ENCODE assay signal across 11 cellular contexts in the genomic region with DNA sequence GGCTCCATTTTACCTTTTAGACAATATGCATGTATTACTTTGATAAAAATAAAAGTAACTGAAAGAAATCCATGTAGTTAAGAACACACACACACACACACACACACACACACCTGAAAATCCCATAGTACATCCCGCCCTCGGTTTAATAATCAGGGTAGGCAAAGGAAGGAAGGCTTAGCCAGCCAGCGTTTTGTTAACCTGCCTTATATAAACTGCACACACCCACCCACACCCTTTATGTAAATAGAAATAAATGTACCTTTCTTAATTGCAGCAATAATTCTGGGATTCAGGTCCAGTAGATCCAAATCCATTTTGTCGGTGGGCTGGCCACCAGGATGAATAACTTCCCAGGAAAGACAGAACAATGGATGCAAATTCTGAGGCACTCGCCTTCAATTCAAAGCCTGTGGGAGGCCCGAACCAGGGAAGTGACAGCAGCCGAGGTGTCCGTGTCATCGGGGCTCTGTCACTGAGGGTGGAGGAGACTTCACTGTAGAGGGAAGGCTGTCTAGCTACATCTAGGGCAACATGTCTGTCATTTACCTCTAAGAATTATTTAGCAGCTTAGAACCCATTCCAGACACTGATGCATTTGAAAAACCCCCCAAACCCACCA. TPM values are rescaled to one million over a fixed set of nuclear protein-coding genes. Genes with fewer than 3 reads are reported as not detected.
DNase-seq lines count a peak whose midpoint lies in the region; ATAC-seq and TF ChIP-seq lines count a peak whose summit lies in the region.
"Had no signal": no experiment of that assay in that cellular context is flagged by ENCODE, and none has a peak within 500 bp of the region (broad histone marks: within the 10 kb centered on the region; RNA-seq: fewer than 3 reads in every experiment).

No MANE protein-coding gene starts in this region.

- peak overlapping the region; percentile 97 for H3K27ac ChIP-seq in C4-2B
- H3K27ac ChIP-seq: ovary had no signal

- intact Hi-C loops in posterior vena cava (cut with DNase I) = no loop called here

- H3K36me3 Mint-ChIP-seq in neural crest cell (ENCODE audit: low read depth) = peaks cover 16% of the 10 kb centered on the region
- H3K36me3 Mint-ChIP-seq in osteocyte (ENCODE audit: unreplicated experiment) = no peaks in the 10 kb centered on the region
- H3K36me3 Mint-ChIP-seq: memory B cell had no signal

- H3K9me3 Mint-ChIP-seq in neural crest cell = no peaks in the 10 kb centered on the region
- no peaks in the 10 kb centered on the region for H3K9me3 Mint-ChIP-seq in osteocyte (ENCODE audit: unreplicated experiment)
- H3K9me3 Mint-ChIP-seq: memory B cell had no signal

- peak overlapping the region; percentile 65 for H3K4me3 Mint-ChIP-seq in neural crest cell
- no peak overlapping the region for H3K4me3 Mint-ChIP-seq in osteocyte (ENCODE audit: unreplicated experiment)
- H3K4me3 Mint-ChIP-seq: memory B cell had no signal

- no peak overlapping the region for H3K27ac Mint-ChIP-seq in neural crest cell (ENCODE audit: unreplicated experiment)
- no peak overlapping the region for H3K27ac Mint-ChIP-seq in osteocyte (ENCODE audit: unreplicated experiment)
- H3K27ac Mint-ChIP-seq: memory B cell had no signal

- H3K4me1 Mint-ChIP-seq in neural crest cell (peaks cover 27% of the 10 kb centered on the region), osteocyte (ENCODE audit: unreplicated experiment) (peaks cover 23% of the 10 kb centered on the region)

- TF ChIP-seq CTCF in C4-2B (conservative IDR thresholded peaks at IDR 0.05) = no peak
- TF ChIP-seq CTCF in neural crest cell (conservative IDR thresholded peaks at IDR 0.05) = no peak
- no peak for TF ChIP-seq CTCF in osteocyte (IDR thresholded peaks at IDR 0.05)

- H3K27me3 Mint-ChIP-seq in neural crest cell (ENCODE audit: low read depth) (peaks cover 16% of the 10 kb centered on the region), osteocyte (ENCODE audit: unreplicated experiment) (no peaks in the 10 kb centered on the region)
- H3K27me3 Mint-ChIP-seq: memory B cell had no signal

- DNase-seq in NCI-H69 (lab: John Stamatoyannopoulos, UW) = peak; percentile 76
- DNase-seq in dermis blood vessel endothelial cell = peak; percentile 48
- DNase-seq in neural crest cell (ENCODE audit: low read depth, low spot score) = no peak
- no peak for DNase-seq in osteocyte (ENCODE audit: extremely low spot score, unreplicated experiment)
- no peak for DNase-seq in posterior vena cava (ENCODE audit: low spot score)
- DNase-seq: SHP77 had no signal

- no peak for ATAC-seq in HG03457 (IDR thresholded peaks at IDR 0.05; ENCODE audit: unreplicated experiment)
- no peak for ATAC-seq in GM19455 (IDR thresholded peaks at IDR 0.05; ENCODE audit: unreplicated experiment)

RNA-seq across cellular contexts. Expression of a gene that starts 4.4 kb away (rescaled TPM):
- total RNA-seq in dermis blood vessel endothelial cell (18.2 and 26.9 TPM in 2 replicates), neural crest cell (50.8 and 53.6 TPM in 2 replicates), osteocyte (7.5 and 7.9 TPM in 2 replicates), posterior vena cava (1 to 10 TPM; 4.0 to 4.9 TPM)

RNA-seq across cellular contexts. Expression of a gene that starts 4.7 kb away (rescaled TPM):
- total RNA-seq in dermis blood vessel endothelial cell (108 and 138 TPM in 2 replicates), neural crest cell (42.0 and 44.0 TPM in 2 replicates), osteocyte (48.9 and 52.9 TPM in 2 replicates), posterior vena cava (10 to 100 TPM; 57.2 to 59.5 TPM)

Comparison
In these comparisons a context has a peak if more than half of its experiments do, and no peak if none do; other contexts are left out.
1. DNase-seq: peak in NCI-H69 (single experiment) and dermis blood vessel endothelial cell (single experiment); none in neural crest cell (single experiment), osteocyte (single experiment) and posterior vena cava (single experiment).